ENCODE assay signal across 8 cellular contexts in genomic region chr11:9313648-9314290, GRCh38. TPM values are rescaled to one million over a fixed set of nuclear protein-coding genes. Genes with fewer than 3 reads are reported as not detected.
DNase-seq lines count a peak whose midpoint lies in the region; ATAC-seq, FAIRE-seq and TF ChIP-seq lines count a peak whose summit lies in the region.

No MANE protein-coding gene starts in this region.

- H3K4me1 ChIP-seq in OCI-LY1 (ENCODE audit: insufficient read depth, low read length, severe bottlenecking): peaks cover 44% of the 10 kb centered on the region
- H3K4me1 ChIP-seq in kidney (ENCODE audit: control insufficient read depth in 1 of 2, insufficient read depth in 1 of 2, low read depth in 1 of 2, low read length in 2 of 2): peaks cover 9 to 10% of the 10 kb centered on the region in 2 donors

- H3K9me2 ChIP-seq in OCI-LY1 (ENCODE audit: low read depth, low read length): no peaks in the 10 kb centered on the region

- no peaks in the 10 kb centered on the region for H3K27me3 ChIP-seq in OCI-LY1 (ENCODE audit: insufficient read depth, low read length)

- peak overlapping the region; percentile 72 for H3K27ac ChIP-seq in OCI-LY1 (ENCODE audit: low read depth, low read length, poor library complexity, severe bottlenecking)
- peak overlapping the region; percentile 80 to 82 for H3K27ac ChIP-seq in kidney (ENCODE audit: low read depth in 2 of 2, low read length in 2 of 2)

- peak overlapping the region; percentile 93 for H3K4me2 ChIP-seq in OCI-LY1 (ENCODE audit: low read length)

- POLR2A ChIA-PET in GM10248 (lab: Yijun Ruan, JAX): interaction anchor here (0.6 kb wide), 1 partner anchor 68 kb away, joined by 4 read pairs; no protein-coding TSS in a partner anchor

- DNase-seq in NCI-H2081 (lab: John Stamatoyannopoulos, UW) (peak; percentile 28), NCI-H2081 treated with DMSO at 0.1 percent for 48 hours (lab: John Stamatoyannopoulos, UW) (no peak), brain pericyte (ENCODE audit: low read depth, low spot score) (peak; percentile 7), kidney (no peak), GM10248 (ENCODE audit: extremely low spot score) (no peak)
- DNase-seq in stimulated activated CD4-positive, alpha-beta T cell treated with anti-CD3 and anti-CD28 coated beads, Interleukin-4, amount 100 ng/mL, for 4 hours: peak; percentile 5 to 11

- TF ChIP-seq CTCF in OCI-LY1 (IDR thresholded peaks at IDR 0.05; ENCODE audit: low read length) (no peak), kidney (IDR thresholded peaks at IDR 0.05; ENCODE audit: borderline replicate concordance, extremely low read depth, insufficient read depth) (no peak), GM10248 (IDR thresholded peaks at IDR 0.05; ENCODE audit: control extremely low read depth, extremely low read depth, low read depth, missing control alignments) (no peak)

- FAIRE-seq in kidney (lab: Jason Lieb, UNC): no peak

- no peaks in the 10 kb centered on the region for H3K9me3 ChIP-seq in OCI-LY1 (ENCODE audit: low read length)
- H3K9me3 ChIP-seq in kidney (ENCODE audit: control insufficient read depth in 1 of 2, low read length in 2 of 2): no peaks in the 10 kb centered on the region

- H3K79me2 ChIP-seq in OCI-LY1 (ENCODE audit: insufficient read depth, low read length): peaks cover 48% of the 10 kb centered on the region

- H4K20me1 ChIP-seq in OCI-LY1 (ENCODE audit: insufficient read depth, low read length): no peaks in the 10 kb centered on the region

- no peak overlapping the region for H2AFZ ChIP-seq in OCI-LY1 (ENCODE audit: low read length)

- no peaks in the 10 kb centered on the region for H3F3A ChIP-seq in OCI-LY1 (ENCODE audit: insufficient read depth, low read length)

- CTCF ChIA-PET in GM10248 (lab: Yijun Ruan, JAX): interaction anchor here (1.0 to 2.4 kb wide), 3 partner anchors 13 to 39 kb away, joined by 3 to 6 read pairs (median 3); no protein-coding TSS in a partner anchor

- H3K36me3 ChIP-seq in OCI-LY1 (ENCODE audit: insufficient read depth, low read length) (peaks cover 9% of the 10 kb centered on the region; the same call in 1 of the 2 replicates), kidney (ENCODE audit: control insufficient read depth in 1 of 2, insufficient read depth in 2 of 2, low read length in 2 of 2) (no peaks in the 10 kb centered on the region)

- H3K4me3 ChIP-seq in OCI-LY1 (ENCODE audit: low read depth, low read length, poor library complexity, severe bottlenecking) (peak overlapping the region; percentile 87), kidney (ENCODE audit: low read length in 2 of 2) (peak overlapping the region; percentile 80 to 99)

- peak overlapping the region; percentile 94 for H3K9ac ChIP-seq in OCI-LY1 (ENCODE audit: low read length)
- peak overlapping the region; percentile 70 to 94 for H3K9ac ChIP-seq in kidney (ENCODE audit: low read length in 2 of 2)

- intact Hi-C loops in kidney (cut with DNase I): no loop called here

- ATAC-seq in HG02588 (IDR thresholded peaks at IDR 0.05; ENCODE audit: unreplicated experiment): peak; percentile 13

RNA-seq across cellular contexts. Expression of gene TMEM41B, which starts 0.6 kb away (rescaled TPM):
- 32.4 TPM for total RNA-seq in kidney
- polyA plus RNA-seq in kidney (ENCODE audit: insufficient read depth, low read depth, low replicate concordance): 20.5 TPM

RNA-seq across cellular contexts. Expression of gene DENND5A, which starts 48.6 kb away (rescaled TPM):
- 53.9 TPM for total RNA-seq in kidney
- 32.4 TPM for polyA plus RNA-seq in kidney (ENCODE audit: insufficient read depth, low read depth, low replicate concordance)

Comparison
In these comparisons a context has a peak if more than half of its experiments do, and no peak if none do; other contexts are left out.
1. DNase-seq: peak in NCI-H2081 (2 of 2), brain pericyte (single experiment) and stimulated activated CD4-positive, alpha-beta T cell treated with anti-CD3 and anti-CD28 coated beads, Interleukin-4, amount 100 ng/mL, for 4 hours (2 of 2); none in NCI-H2081 treated with DMSO at 0.1 percent for 48 hours (single experiment), kidney (single experiment) and GM10248 (single experiment).